2 cellular contexts compared by ENCODE assay signal in the genomic region with DNA sequence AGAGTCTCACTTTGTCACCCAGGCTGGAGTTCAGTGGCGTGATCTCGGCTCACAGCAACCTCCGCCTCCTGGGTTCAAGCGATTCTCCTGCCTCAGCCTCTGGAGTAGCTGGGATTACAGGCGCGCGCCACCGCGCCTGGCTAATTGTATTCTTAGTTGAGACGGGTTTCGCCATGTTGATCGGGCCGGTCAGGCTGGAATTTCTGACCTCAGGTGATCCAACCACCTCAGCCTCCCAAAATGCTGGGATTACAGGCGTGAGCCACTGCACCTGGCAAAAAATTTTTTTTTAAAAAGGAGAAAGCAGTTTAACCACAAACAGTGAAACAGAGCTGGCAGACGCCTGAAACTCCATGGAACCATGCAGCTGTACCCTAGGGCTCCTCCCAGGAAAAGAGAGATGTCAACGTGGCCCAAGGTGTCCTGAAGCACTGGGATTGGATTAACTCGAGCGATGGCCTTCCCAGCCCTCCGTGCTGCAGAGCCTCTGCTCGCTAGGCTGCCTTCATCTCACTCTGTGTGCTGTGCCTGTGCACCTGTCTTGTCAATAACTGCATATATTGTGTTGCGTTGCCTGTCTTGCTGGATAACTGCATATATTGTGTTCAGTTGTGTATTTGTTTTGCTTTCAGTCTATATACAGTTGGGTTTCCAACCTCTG.
TF ChIP-seq lines count a peak whose summit lies in the region.

No MANE protein-coding gene starts in this region.

TF ChIP-seq in endothelial cell of umbilical vein, 7 proteins besides CTCF, POLR2A, EP300 and RAD21:
- no peak for TF ChIP-seq POLR2AphosphoS5 (IDR thresholded peaks at IDR 0.05; ENCODE audit: insufficient read depth, low read depth, low read length)
- TF ChIP-seq, protein P1, sequence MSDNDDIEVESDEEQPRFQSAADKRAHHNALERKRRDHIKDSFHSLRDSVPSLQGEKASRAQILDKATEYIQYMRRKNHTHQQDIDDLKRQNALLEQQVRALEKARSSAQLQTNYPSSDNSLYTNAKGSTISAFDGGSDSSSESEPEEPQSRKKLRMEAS (IDR thresholded peaks at IDR 0.05; ENCODE audit: insufficient read depth, insufficient read length), result no peak
- TF ChIP-seq FOS (IDR thresholded peaks at IDR 0.05; ENCODE audit: borderline replicate concordance, insufficient read depth, low read length), result no peak
- TF ChIP-seq EZH2 (IDR thresholded peaks at IDR 0.05; ENCODE audit: borderline replicate concordance, low read depth, low read length, severe bottlenecking), result no peak
- no peak for TF ChIP-seq MYC (IDR thresholded peaks at IDR 0.05; ENCODE audit: low read depth, low read length)
- TF ChIP-seq GATA2 (IDR thresholded peaks at IDR 0.05; ENCODE audit: insufficient read depth, insufficient read length, low read depth, low read length), result no peak
- TF ChIP-seq JUN (IDR thresholded peaks at IDR 0.05; ENCODE audit: borderline replicate concordance, insufficient read depth, insufficient read length, low read depth), result no peak

TF ChIP-seq in SK-N-SH treated with all-trans-retinoic acid at 6 μM for 48 hours, 23 proteins besides CTCF, POLR2A, EP300 and RAD21:
- TF ChIP-seq ZFP3 (CRISPR knock-in tag; IDR thresholded peaks at IDR 0.05) (no peak), PPARA (CRISPR knock-in tag; IDR thresholded peaks at IDR 0.05; ENCODE audit: borderline replicate concordance) (no peak), TOX (CRISPR knock-in tag; IDR thresholded peaks at IDR 0.05; ENCODE audit: borderline replicate concordance) (no peak), BACH2 (CRISPR knock-in tag; IDR thresholded peaks at IDR 0.05; ENCODE audit: borderline replicate concordance) (no peak), SNAI2 (CRISPR knock-in tag; IDR thresholded peaks at IDR 0.05) (no peak), ZNF8 (CRISPR knock-in tag; IDR thresholded peaks at IDR 0.05) (no peak), ZNF70 (CRISPR knock-in tag; IDR thresholded peaks at IDR 0.05) (no peak), ARNTL (CRISPR knock-in tag; IDR thresholded peaks at IDR 0.05; ENCODE audit: borderline replicate concordance, low read depth) (no peak), OSR1 (CRISPR knock-in tag; IDR thresholded peaks at IDR 0.05) (no peak), ISL1 (CRISPR knock-in tag; IDR thresholded peaks at IDR 0.05) (no peak)
- TF ChIP-seq, protein P2, sequence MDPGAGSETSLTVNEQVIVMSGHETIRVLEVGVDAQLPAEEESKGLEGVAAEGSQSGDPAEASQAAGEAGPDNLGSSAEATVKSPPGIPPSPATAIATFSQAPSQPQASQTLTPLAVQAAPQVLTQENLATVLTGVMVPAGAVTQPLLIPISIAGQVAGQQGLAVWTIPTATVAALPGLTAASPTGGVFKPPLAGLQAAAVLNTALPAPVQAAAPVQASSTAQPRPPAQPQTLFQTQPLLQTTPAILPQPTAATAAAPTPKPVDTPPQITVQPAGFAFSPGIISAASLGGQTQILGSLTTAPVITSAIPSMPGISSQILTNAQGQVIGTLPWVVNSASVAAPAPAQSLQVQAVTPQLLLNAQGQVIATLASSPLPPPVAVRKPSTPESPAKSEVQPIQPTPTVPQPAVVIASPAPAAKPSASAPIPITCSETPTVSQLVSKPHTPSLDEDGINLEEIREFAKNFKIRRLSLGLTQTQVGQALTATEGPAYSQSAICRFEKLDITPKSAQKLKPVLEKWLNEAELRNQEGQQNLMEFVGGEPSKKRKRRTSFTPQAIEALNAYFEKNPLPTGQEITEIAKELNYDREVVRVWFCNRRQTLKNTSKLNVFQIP (CRISPR knock-in tag; IDR thresholded peaks at IDR 0.05; ENCODE audit: borderline replicate concordance, low read depth), result no peak
- TF ChIP-seq, protein P3, sequence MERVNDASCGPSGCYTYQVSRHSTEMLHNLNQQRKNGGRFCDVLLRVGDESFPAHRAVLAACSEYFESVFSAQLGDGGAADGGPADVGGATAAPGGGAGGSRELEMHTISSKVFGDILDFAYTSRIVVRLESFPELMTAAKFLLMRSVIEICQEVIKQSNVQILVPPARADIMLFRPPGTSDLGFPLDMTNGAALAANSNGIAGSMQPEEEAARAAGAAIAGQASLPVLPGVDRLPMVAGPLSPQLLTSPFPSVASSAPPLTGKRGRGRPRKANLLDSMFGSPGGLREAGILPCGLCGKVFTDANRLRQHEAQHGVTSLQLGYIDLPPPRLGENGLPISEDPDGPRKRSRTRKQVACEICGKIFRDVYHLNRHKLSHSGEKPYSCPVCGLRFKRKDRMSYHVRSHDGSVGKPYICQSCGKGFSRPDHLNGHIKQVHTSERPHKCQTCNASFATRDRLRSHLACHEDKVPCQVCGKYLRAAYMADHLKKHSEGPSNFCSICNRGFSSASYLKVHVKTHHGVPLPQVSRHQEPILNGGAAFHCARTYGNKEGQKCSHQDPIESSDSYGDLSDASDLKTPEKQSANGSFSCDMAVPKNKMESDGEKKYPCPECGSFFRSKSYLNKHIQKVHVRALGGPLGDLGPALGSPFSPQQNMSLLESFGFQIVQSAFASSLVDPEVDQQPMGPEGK (CRISPR knock-in tag; IDR thresholded peaks at IDR 0.05; ENCODE audit: borderline replicate concordance), result no peak
- TF ChIP-seq, protein P4, sequence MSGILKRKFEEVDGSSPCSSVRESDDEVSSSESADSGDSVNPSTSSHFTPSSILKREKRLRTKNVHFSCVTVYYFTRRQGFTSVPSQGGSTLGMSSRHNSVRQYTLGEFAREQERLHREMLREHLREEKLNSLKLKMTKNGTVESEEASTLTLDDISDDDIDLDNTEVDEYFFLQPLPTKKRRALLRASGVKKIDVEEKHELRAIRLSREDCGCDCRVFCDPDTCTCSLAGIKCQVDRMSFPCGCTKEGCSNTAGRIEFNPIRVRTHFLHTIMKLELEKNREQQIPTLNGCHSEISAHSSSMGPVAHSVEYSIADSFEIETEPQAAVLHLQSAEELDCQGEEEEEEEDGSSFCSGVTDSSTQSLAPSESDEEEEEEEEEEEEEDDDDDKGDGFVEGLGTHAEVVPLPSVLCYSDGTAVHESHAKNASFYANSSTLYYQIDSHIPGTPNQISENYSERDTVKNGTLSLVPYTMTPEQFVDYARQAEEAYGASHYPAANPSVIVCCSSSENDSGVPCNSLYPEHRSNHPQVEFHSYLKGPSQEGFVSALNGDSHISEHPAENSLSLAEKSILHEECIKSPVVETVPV (CRISPR knock-in tag; IDR thresholded peaks at IDR 0.05), result no peak
- TF ChIP-seq, protein P5, sequence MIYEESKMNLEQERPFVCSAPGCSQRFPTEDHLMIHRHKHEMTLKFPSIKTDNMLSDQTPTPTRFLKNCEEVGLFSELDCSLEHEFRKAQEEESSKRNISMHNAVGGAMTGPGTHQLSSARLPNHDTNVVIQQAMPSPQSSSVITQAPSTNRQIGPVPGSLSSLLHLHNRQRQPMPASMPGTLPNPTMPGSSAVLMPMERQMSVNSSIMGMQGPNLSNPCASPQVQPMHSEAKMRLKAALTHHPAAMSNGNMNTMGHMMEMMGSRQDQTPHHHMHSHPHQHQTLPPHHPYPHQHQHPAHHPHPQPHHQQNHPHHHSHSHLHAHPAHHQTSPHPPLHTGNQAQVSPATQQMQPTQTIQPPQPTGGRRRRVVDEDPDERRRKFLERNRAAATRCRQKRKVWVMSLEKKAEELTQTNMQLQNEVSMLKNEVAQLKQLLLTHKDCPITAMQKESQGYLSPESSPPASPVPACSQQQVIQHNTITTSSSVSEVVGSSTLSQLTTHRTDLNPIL (CRISPR knock-in tag; IDR thresholded peaks at IDR 0.05; ENCODE audit: low read depth), result no peak
